ENCODE assay signal across 1 cellular context in the genomic region with DNA sequence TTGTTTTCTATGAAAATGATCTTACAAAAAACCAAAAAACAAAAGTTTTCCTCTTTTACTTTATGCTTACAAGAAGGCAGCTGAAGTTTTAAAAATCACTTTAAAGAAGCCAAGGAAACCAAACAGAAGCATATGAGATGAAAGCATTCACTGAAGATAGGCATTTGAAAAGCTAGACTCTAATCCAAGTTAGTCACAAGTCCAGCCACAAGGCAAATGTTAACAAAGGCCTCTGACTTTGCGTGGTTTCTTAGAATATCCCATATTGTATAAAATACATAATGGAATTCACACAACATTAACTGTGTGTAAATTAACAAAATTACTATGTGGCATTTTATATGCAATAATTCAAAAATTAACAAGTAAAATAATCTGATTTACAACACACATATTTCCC.
TF ChIP-seq lines count a peak whose summit lies in the region.

No MANE protein-coding gene starts in this region.

TF ChIP-seq in GM12878, 131 proteins besides CTCF, POLR2A, EP300 and RAD21:
- no peak for TF ChIP-seq ZNF207 (IDR thresholded peaks at IDR 0.05; ENCODE audit: borderline replicate concordance)
- TF ChIP-seq, protein P1, sequence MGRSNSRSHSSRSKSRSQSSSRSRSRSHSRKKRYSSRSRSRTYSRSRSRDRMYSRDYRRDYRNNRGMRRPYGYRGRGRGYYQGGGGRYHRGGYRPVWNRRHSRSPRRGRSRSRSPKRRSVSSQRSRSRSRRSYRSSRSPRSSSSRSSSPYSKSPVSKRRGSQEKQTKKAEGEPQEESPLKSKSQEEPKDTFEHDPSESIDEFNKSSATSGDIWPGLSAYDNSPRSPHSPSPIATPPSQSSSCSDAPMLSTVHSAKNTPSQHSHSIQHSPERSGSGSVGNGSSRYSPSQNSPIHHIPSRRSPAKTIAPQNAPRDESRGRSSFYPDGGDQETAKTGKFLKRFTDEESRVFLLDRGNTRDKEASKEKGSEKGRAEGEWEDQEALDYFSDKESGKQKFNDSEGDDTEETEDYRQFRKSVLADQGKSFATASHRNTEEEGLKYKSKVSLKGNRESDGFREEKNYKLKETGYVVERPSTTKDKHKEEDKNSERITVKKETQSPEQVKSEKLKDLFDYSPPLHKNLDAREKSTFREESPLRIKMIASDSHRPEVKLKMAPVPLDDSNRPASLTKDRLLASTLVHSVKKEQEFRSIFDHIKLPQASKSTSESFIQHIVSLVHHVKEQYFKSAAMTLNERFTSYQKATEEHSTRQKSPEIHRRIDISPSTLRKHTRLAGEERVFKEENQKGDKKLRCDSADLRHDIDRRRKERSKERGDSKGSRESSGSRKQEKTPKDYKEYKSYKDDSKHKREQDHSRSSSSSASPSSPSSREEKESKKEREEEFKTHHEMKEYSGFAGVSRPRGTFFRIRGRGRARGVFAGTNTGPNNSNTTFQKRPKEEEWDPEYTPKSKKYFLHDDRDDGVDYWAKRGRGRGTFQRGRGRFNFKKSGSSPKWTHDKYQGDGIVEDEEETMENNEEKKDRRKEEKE (IDR thresholded peaks at IDR 0.05): no peak
- no peak for TF ChIP-seq MYC (IDR thresholded peaks at IDR 0.05; ENCODE audit: insufficient read depth, insufficient read length, insufficient replicate concordance, low read length, severe bottlenecking)
- TF ChIP-seq, protein P2, sequence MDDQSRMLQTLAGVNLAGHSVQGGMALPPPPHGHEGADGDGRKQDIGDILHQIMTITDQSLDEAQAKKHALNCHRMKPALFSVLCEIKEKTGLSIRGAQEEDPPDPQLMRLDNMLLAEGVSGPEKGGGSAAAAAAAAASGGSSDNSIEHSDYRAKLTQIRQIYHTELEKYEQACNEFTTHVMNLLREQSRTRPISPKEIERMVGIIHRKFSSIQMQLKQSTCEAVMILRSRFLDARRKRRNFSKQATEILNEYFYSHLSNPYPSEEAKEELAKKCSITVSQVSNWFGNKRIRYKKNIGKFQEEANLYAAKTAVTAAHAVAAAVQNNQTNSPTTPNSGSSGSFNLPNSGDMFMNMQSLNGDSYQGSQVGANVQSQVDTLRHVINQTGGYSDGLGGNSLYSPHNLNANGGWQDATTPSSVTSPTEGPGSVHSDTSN (IDR thresholded peaks at IDR 0.05; ENCODE audit: insufficient replicate concordance, low read depth, low read length): no peak
- TF ChIP-seq SMAD5 (IDR thresholded peaks at IDR 0.05; ENCODE audit: low read depth): no peak
- TF ChIP-seq NR2C2 (IDR thresholded peaks at IDR 0.05; ENCODE audit: borderline replicate concordance, control insufficient read depth, insufficient read length, low read depth): no peak
- no peak for TF ChIP-seq EZH2 (IDR thresholded peaks at IDR 0.05; ENCODE audit: borderline replicate concordance, control insufficient read depth, low read depth, low read length)
- TF ChIP-seq JUND (IDR thresholded peaks at IDR 0.05; ENCODE audit: low read depth, low read length): no peak
- no peak for TF ChIP-seq CHD2 (IDR thresholded peaks at IDR 0.05; ENCODE audit: borderline replicate concordance, low read depth, low read length)
- no peak for TF ChIP-seq LARP7 (IDR thresholded peaks at IDR 0.05)
- TF ChIP-seq, protein P3, sequence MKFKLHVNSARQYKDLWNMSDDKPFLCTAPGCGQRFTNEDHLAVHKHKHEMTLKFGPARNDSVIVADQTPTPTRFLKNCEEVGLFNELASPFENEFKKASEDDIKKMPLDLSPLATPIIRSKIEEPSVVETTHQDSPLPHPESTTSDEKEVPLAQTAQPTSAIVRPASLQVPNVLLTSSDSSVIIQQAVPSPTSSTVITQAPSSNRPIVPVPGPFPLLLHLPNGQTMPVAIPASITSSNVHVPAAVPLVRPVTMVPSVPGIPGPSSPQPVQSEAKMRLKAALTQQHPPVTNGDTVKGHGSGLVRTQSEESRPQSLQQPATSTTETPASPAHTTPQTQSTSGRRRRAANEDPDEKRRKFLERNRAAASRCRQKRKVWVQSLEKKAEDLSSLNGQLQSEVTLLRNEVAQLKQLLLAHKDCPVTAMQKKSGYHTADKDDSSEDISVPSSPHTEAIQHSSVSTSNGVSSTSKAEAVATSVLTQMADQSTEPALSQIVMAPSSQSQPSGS (IDR thresholded peaks at IDR 0.05; ENCODE audit: low read length): no peak
- no peak for TF ChIP-seq TCF7 (IDR thresholded peaks at IDR 0.05; ENCODE audit: borderline replicate concordance)
- TF ChIP-seq FOXM1 (IDR thresholded peaks at IDR 0.05; ENCODE audit: low read depth, low read length): no peak
- no peak for TF ChIP-seq SUPT20H (IDR thresholded peaks at IDR 0.05; ENCODE audit: borderline replicate concordance, control insufficient read depth, low read depth, low read length)
- no peak for TF ChIP-seq CEBPB (IDR thresholded peaks at IDR 0.05; ENCODE audit: borderline replicate concordance in 1 of 2, low read depth in 2 of 2, low read length in 2 of 2)
- no peak for TF ChIP-seq JUNB (IDR thresholded peaks at IDR 0.05)
